Comparison of ENCODE assay signal across 8 cellular contexts in the genomic region with DNA sequence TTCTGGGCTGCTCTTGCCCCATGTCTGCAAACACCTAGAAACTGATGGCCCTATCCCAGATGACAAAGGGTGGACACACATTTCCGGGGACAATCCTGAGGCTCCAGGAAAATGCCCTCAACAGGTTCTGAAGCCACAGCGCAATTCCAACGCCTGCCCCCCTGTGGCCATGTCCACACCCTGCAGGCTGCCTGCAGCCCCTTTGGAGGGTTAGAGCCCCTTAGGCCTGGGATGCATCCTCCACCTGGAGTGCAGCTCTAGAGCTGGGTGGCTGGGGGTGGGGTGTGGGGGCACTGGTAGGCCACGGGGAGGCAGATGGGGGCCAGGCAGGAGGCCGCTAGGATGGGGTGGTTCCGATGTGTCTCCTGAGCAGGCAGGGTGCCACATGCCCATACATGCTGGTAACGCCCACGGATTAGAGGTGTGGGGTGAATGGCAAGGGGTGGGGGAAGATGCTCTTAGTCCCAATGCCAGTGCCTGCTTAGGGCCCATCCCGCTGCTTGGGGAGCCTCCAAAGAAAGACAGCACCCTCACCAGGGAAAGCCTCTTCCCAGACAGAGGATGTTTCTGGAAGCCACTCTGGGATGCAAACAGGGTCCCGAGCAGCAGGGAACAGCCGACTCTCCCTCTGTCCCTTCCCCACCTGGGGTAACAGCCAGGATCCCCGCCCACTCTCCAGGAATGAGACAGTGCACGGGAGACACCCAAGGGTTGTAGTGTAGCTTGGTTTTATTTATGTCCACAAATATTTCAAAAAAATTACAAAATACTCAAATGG. TPM values are rescaled to one million over a fixed set of nuclear protein-coding genes. Genes with fewer than 3 reads are reported as not detected.
A peak's percentile ranks its signal among the peaks of the same experiment; 100 is the strongest.
DNase-seq lines count a peak whose midpoint lies in the region; FAIRE-seq and TF ChIP-seq lines count a peak whose summit lies in the region.

No MANE protein-coding gene starts in this region.

- H3K9me3 ChIP-seq in kidney (ENCODE audit: control insufficient read depth in 1 of 2, low read length in 2 of 2) (no peaks in the 10 kb centered on the region), uterus (no peaks in the 10 kb centered on the region)

- H3K4me3 ChIP-seq in kidney (ENCODE audit: low read length in 2 of 2), result no peak overlapping the region
- no peak overlapping the region for H3K4me3 ChIP-seq in uterus

- no peak overlapping the region for H3K9ac ChIP-seq in kidney (ENCODE audit: low read length in 2 of 2)

- DNase-seq in ACHN (peak; percentile 19), kidney (peak; percentile 76), uterus (peak; percentile 34 to 35), G401 (ENCODE audit: low spot score) (no peak), GF-D8 (lab: John Stamatoyannopoulos, UW) (no peak), SHP77 treated with DMSO at 0.1 percent for 48 hours (lab: John Stamatoyannopoulos, UW) (no peak)
- peak; percentile 45 to 46 for DNase-seq in activated T-cell treated with anti-CD3 and anti-CD28 coated beads, Interleukin-2, amount 50 U/mL, for 48 hours

- H3K27ac ChIP-seq in kidney (ENCODE audit: low read depth in 2 of 2, low read length in 2 of 2) (peak overlapping the region in 1 of 2 donors; percentile 4), uterus (peak overlapping the region; percentile 70 to 76)

- no peaks in the 10 kb centered on the region for H3K27me3 ChIP-seq in uterus

- TF ChIP-seq POLR2A in GM15510 (IDR thresholded peaks at IDR 0.05; ENCODE audit: borderline replicate concordance, extremely low read depth, insufficient read length) (peak; percentile 17), uterus (IDR thresholded peaks at IDR 0.05) (no peak)

- no peak for FAIRE-seq in kidney (lab: Jason Lieb, UNC)

- TF ChIP-seq CTCF in kidney (IDR thresholded peaks at IDR 0.05; ENCODE audit: borderline replicate concordance, extremely low read depth, insufficient read depth) (peak; percentile 41), uterus (IDR thresholded peaks at IDR 0.05) (peak; percentile 46 to 64 (median 49))

- in situ Hi-C loops in ACHN (cut with HindIII; ENCODE audit: low pct_ligation_motif_present, low pct_unique_long_range_greater_than_20kb, low sequenced_read_pairs) (no loop called here), G401 (cut with HindIII; ENCODE audit: low sequenced_read_pairs) (no loop called here)

- intact Hi-C loops in kidney (cut with DNase I) (no loop called here), uterus (cut with DNase I; ENCODE audit: low total_unique reads) (no loop called here)

- H3K36me3 ChIP-seq in kidney (ENCODE audit: control insufficient read depth in 1 of 2, insufficient read depth in 2 of 2, low read length in 2 of 2) (peaks cover 23 to 34% of the 10 kb centered on the region in 2 donors), uterus (no peaks in the 10 kb centered on the region)

- H3K4me1 ChIP-seq in kidney (ENCODE audit: control insufficient read depth in 1 of 2, insufficient read depth in 1 of 2, low read depth in 1 of 2, low read length in 2 of 2), result peaks cover 0 to 14% of the 10 kb centered on the region in 2 donors
- no peaks in the 10 kb centered on the region for H3K4me1 ChIP-seq in uterus

RNA-seq across cellular contexts. Expression of a gene that starts 34.0 kb away (rescaled TPM):
- total RNA-seq in kidney, result 1.8 TPM
- 9.2 TPM for polyA plus RNA-seq in kidney (ENCODE audit: insufficient read depth, low read depth, low replicate concordance)
- 10 to 100 TPM in 2 of 4 donors, 1 to 10 TPM in 1, under 1 TPM in 1; 0.51 to 13.8 (median 7.4) TPM for total RNA-seq in uterus
- 3.6 and 9.5 TPM in 2 replicates for total RNA-seq in G401 (2014; rRNA removed; shearing (Covaris generic))

Comparison
In these comparisons a context has a peak if more than half of its experiments do, and no peak if none do; other contexts are left out.
1. DNase-seq: peak in ACHN (single experiment), activated T-cell treated with anti-CD3 and anti-CD28 coated beads, Interleukin-2, amount 50 U/mL, for 48 hours (2 of 2), kidney (single experiment) and uterus (2 of 2); none in G401 (single experiment), GF-D8 (single experiment) and SHP77 treated with DMSO at 0.1 percent for 48 hours (single experiment).